ENCODE assay signal across 9 cellular contexts in genomic region chr3:195635898-195636685, GRCh38. TPM values are rescaled to one million over a fixed set of nuclear protein-coding genes. Genes with fewer than 3 reads are reported as not detected.
DNase-seq lines count a peak whose midpoint lies in the region; ATAC-seq and TF ChIP-seq lines count a peak whose summit lies in the region.
"Not testable (repeated sequence)": the region's sequence is repeated elsewhere in the genome, so short reads cannot be mapped to it uniquely, and the experiment has no call there.
"Had no signal": no experiment of that assay in that cellular context is flagged by ENCODE, and none has a peak within 500 bp of the region (broad histone marks: within the 10 kb centered on the region; RNA-seq: fewer than 3 reads in every experiment).

No MANE protein-coding gene starts in this region.

- peaks cover 21% of the 10 kb centered on the region for H3K4me1 ChIP-seq in BLaER1
- H3K4me1 ChIP-seq in colonic mucosa; iPS-20b (ENCODE audit: insufficient read depth, low read length): not testable (repeated sequence)

- not testable (repeated sequence) for H3K9me3 ChIP-seq in BLaER1; SK-N-MC (ENCODE audit: low read depth, low read length); colonic mucosa; iPS-20b (ENCODE audit: insufficient read depth, low read depth, low read length)

- H4K20me1 ChIP-seq in BLaER1 = not testable (repeated sequence)

- H3K36me3 ChIP-seq in BLaER1; SK-N-MC (ENCODE audit: insufficient read depth, low read length); colonic mucosa; iPS-20b (ENCODE audit: insufficient read depth, low read depth, low read length): not testable (repeated sequence)

- peak overlapping the region; percentile 66 for H3K27ac ChIP-seq in BLaER1
- not testable (repeated sequence) for H3K27ac ChIP-seq in SK-N-MC; iPS-20b (ENCODE audit: low read length)
- peak overlapping the region; percentile 60 for H3K27ac ChIP-seq in colonic mucosa

- H3K27ac Mint-ChIP-seq in activated T-helper 2 cell treated with anti-CD3 and anti-CD28 coated beads, Interferon-gamma antibody, Interleukin-2, Interleukin-4, amounts not matched to agents 10 μg/mL and 5 μg/mL and 100 μg/mL, durations not matched to agents 14 hours and 24 hours and 36 hours = peak overlapping the region; percentile 81
- peak overlapping the region in 1 of 2 donors; percentile 38 for H3K27ac Mint-ChIP-seq in natural killer cell treated with Interleukin-12 subunit alpha and Interleukin-12 subunit beta and Interleukin-15 and Interleukin-18, amount 100 ng/mL, for 72 hours
- H3K27ac Mint-ChIP-seq in stimulated activated memory B cell treated with anti-CD40 and anti-IgM and Interleukin-4, amounts not matched to agents 10 μg/mL and 1 μg/mL and 100 μg/mL, for 72 hours = peak overlapping the region; percentile 66

- TF ChIP-seq CTCF in colonic mucosa (IDR thresholded peaks at IDR 0.05) = not testable (repeated sequence)

- H3K4me3 ChIP-seq in BLaER1 (peak overlapping the region; percentile 47), SK-N-MC (peak overlapping the region; percentile 58; the same call in 1 of the 2 replicates), colonic mucosa (peak overlapping the region; percentile 28), iPS-20b (ENCODE audit: low read length) (peak overlapping the region; percentile 59)

- H3K4me1 Mint-ChIP-seq in activated T-helper 2 cell treated with anti-CD3 and anti-CD28 coated beads, Interferon-gamma antibody, Interleukin-2, Interleukin-4, amounts not matched to agents 10 μg/mL and 5 μg/mL and 100 μg/mL, durations not matched to agents 14 hours and 24 hours and 36 hours (ENCODE audit: low read depth) = peaks cover 29% of the 10 kb centered on the region
- H3K4me1 Mint-ChIP-seq in natural killer cell treated with Interleukin-12 subunit alpha and Interleukin-12 subunit beta and Interleukin-15 and Interleukin-18, amount 100 ng/mL, for 72 hours (ENCODE audit: low read depth in 2 of 2) = peaks cover 5 to 11% of the 10 kb centered on the region in 2 donors
- H3K4me1 Mint-ChIP-seq in stimulated activated memory B cell treated with anti-CD40 and anti-IgM and Interleukin-4, amounts not matched to agents 10 μg/mL and 1 μg/mL and 100 μg/mL, for 72 hours = peaks cover 20% of the 10 kb centered on the region

- H3K4me2 ChIP-seq in BLaER1 = peak overlapping the region; percentile 73

- not testable (repeated sequence) for H3K27me3 ChIP-seq in BLaER1; colonic mucosa; iPS-20b (ENCODE audit: insufficient read depth, low read length)

- DNase-seq in HK-2 (ENCODE audit: unreplicated experiment) (peak; percentile 12), colonic mucosa (peak; percentile 71)
- DNase-seq in SK-N-MC (ENCODE audit: low read depth, low spot score); natural killer cell treated with Interleukin-12 subunit alpha and Interleukin-12 subunit beta and Interleukin-15 and Interleukin-18, amount 100 ng/mL, for 72 hours (ENCODE audit: low spot score): not testable (repeated sequence)
- peak; percentile 11 for DNase-seq in activated T-helper 2 cell treated with anti-CD3 and anti-CD28 coated beads, Interferon-gamma antibody, Interleukin-2, Interleukin-4, amounts not matched to agents 10 μg/mL and 5 μg/mL and 100 μg/mL, durations not matched to agents 14 hours and 24 hours and 36 hours (ENCODE audit: low spot score)

- ATAC-seq in natural killer cell treated with Interleukin-12 subunit alpha and Interleukin-12 subunit beta and Interleukin-15 and Interleukin-18, amount 100 ng/mL, for 72 hours; stimulated activated memory B cell treated with anti-CD40 and anti-IgM and Interleukin-4, amounts not matched to agents 10 μg/mL and 1 μg/mL and 100 μg/mL, for 72 hours: not testable (repeated sequence)

- H3K36me3 Mint-ChIP-seq in activated T-helper 2 cell treated with anti-CD3 and anti-CD28 coated beads, Interferon-gamma antibody, Interleukin-2, Interleukin-4, amounts not matched to agents 10 μg/mL and 5 μg/mL and 100 μg/mL, durations not matched to agents 14 hours and 24 hours and 36 hours (ENCODE audit: low read depth) = peaks cover 28% of the 10 kb centered on the region
- H3K36me3 Mint-ChIP-seq in natural killer cell treated with Interleukin-12 subunit alpha and Interleukin-12 subunit beta and Interleukin-15 and Interleukin-18, amount 100 ng/mL, for 72 hours; stimulated activated memory B cell treated with anti-CD40 and anti-IgM and Interleukin-4, amounts not matched to agents 10 μg/mL and 1 μg/mL and 100 μg/mL, for 72 hours: not testable (repeated sequence)

- not testable (repeated sequence) for H3K27me3 Mint-ChIP-seq in activated T-helper 2 cell treated with anti-CD3 and anti-CD28 coated beads, Interferon-gamma antibody, Interleukin-2, Interleukin-4, amounts not matched to agents 10 μg/mL and 5 μg/mL and 100 μg/mL, durations not matched to agents 14 hours and 24 hours and 36 hours (ENCODE audit: low read depth); natural killer cell treated with Interleukin-12 subunit alpha and Interleukin-12 subunit beta and Interleukin-15 and Interleukin-18, amount 100 ng/mL, for 72 hours; stimulated activated memory B cell treated with anti-CD40 and anti-IgM and Interleukin-4, amounts not matched to agents 10 μg/mL and 1 μg/mL and 100 μg/mL, for 72 hours

- H3K4me3 Mint-ChIP-seq in activated T-helper 2 cell treated with anti-CD3 and anti-CD28 coated beads, Interferon-gamma antibody, Interleukin-2, Interleukin-4, amounts not matched to agents 10 μg/mL and 5 μg/mL and 100 μg/mL, durations not matched to agents 14 hours and 24 hours and 36 hours (ENCODE audit: low read depth) = peak overlapping the region; percentile 82
- H3K4me3 Mint-ChIP-seq in natural killer cell treated with Interleukin-12 subunit alpha and Interleukin-12 subunit beta and Interleukin-15 and Interleukin-18, amount 100 ng/mL, for 72 hours = peak overlapping the region; percentile 57
- H3K4me3 Mint-ChIP-seq in stimulated activated memory B cell treated with anti-CD40 and anti-IgM and Interleukin-4, amounts not matched to agents 10 μg/mL and 1 μg/mL and 100 μg/mL, for 72 hours = peak overlapping the region; percentile 64

- peak overlapping the region; percentile 47 for H3K9ac ChIP-seq in BLaER1
- H3K9ac ChIP-seq in SK-N-MC (ENCODE audit: insufficient read length); colonic mucosa (ENCODE audit: low read depth in 2 of 2, low read length in 2 of 2); iPS-20b (ENCODE audit: low read depth, low read length): not testable (repeated sequence)

- intact Hi-C loops in activated T-helper 2 cell treated with anti-CD3 and anti-CD28 coated beads, Interferon-gamma antibody, Interleukin-2, Interleukin-4, amounts not matched to agents 10 μg/mL and 5 μg/mL and 100 μg/mL, durations not matched to agents 14 hours and 24 hours and 36 hours (cut with micrococcal nuclease); colonic mucosa (cut with DNase I): not testable (repeated sequence)

- H3K9me3 Mint-ChIP-seq in activated T-helper 2 cell treated with anti-CD3 and anti-CD28 coated beads, Interferon-gamma antibody, Interleukin-2, Interleukin-4, amounts not matched to agents 10 μg/mL and 5 μg/mL and 100 μg/mL, durations not matched to agents 14 hours and 24 hours and 36 hours; natural killer cell treated with Interleukin-12 subunit alpha and Interleukin-12 subunit beta and Interleukin-15 and Interleukin-18, amount 100 ng/mL, for 72 hours; stimulated activated memory B cell treated with anti-CD40 and anti-IgM and Interleukin-4, amounts not matched to agents 10 μg/mL and 1 μg/mL and 100 μg/mL, for 72 hours: not testable (repeated sequence)

RNA-seq across cellular contexts. Expression of gene APOD, which starts 52.4 kb away (rescaled TPM):
- 0.87 and 1.3 TPM in 2 replicates for total RNA-seq in activated T-helper 2 cell treated with anti-CD3 and anti-CD28 coated beads, Interferon-gamma antibody, Interleukin-2, Interleukin-4, amounts not matched to agents 10 μg/mL and 5 μg/mL and 100 μg/mL, durations not matched to agents 14 hours and 24 hours and 36 hours
- 10 to 100 TPM in 1 of 2 donors, 1 to 10 TPM in 1; 7.2 to 13.1 TPM for total RNA-seq in colonic mucosa
- not detected for total RNA-seq in natural killer cell treated with Interleukin-12 subunit alpha and Interleukin-12 subunit beta and Interleukin-15 and Interleukin-18, amount 100 ng/mL, for 72 hours
- total RNA-seq: renal cortical epithelial cell had no signal
